In the genomic region with DNA sequence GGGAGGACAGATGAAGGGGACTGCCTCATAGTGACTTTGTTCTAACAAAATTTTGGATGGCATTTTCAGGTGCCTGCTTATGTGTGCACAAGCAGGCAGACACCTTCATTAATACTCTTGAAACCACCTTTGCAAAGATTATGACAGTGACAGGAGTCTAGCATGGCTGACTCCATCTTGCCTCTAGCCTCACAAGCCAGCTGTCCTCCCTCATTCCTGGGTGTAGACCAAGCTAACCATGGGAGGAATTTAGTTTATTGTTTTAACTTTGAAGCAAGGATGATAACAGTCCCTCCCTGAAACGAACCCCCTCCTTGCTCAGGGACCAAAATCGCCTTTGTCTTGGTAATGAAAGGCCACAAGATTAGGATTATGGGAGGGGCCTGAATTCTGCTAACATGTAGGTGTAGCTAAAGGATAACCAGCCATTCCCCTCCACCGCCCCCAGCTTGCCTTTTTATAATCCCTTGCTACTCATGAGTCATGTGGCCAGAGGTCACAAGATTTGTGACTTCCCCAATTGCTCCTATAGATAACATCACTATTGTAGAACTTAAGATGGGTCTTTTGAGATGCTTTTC, we compare ENCODE assay signal across 10 cellular contexts.
A peak's percentile ranks its signal among the peaks of the same experiment; 100 is the strongest.
DNase-seq lines count a peak whose midpoint lies in the region; ATAC-seq and TF ChIP-seq lines count a peak whose summit lies in the region.
"Had no signal": no experiment of that assay in that cellular context is flagged by ENCODE, and none has a peak within 500 bp of the region (broad histone marks: within the 10 kb centered on the region; RNA-seq: fewer than 3 reads in every experiment).

No MANE protein-coding gene starts in this region.

- DNase-seq in activated CD4-positive, alpha-beta T cell treated with anti-CD3 and anti-CD28 coated beads, Interleukin-2, amount 10 ng/mL, durations not matched to agents 24 days and 14 days: no peak
- no peak for DNase-seq in activated CD4-positive, alpha-beta T cell treated with anti-CD3 and anti-CD28 coated beads for 1 hour
- DNase-seq in SJSA1 (ENCODE audit: low read depth in 1 of 2, low spot score in 2 of 2) (peak; percentile 82 to 94), fibroblast of villous mesenchyme (ENCODE audit: low read depth) (peak; percentile 56), glutamatergic neuron (no peak), NCI-H2107 treated with DMSO at 0.1 percent for 48 hours (lab: John Stamatoyannopoulos, UW; ENCODE audit: unreplicated experiment) (no peak), DMS53 (lab: John Stamatoyannopoulos, UW) (no peak)
- DNase-seq in stimulated activated naive CD8-positive, alpha-beta T cell treated with anti-CD3 and anti-CD28 coated beads, Interleukin-15, Interleukin-2, amounts not matched to agents 100 U/mL and 50 U/mL, for 24 hours: peak; percentile 43
- DNase-seq: midbrain had no signal

- H3K9me3 Mint-ChIP-seq in activated CD4-positive, alpha-beta T cell treated with anti-CD3 and anti-CD28 coated beads, Interleukin-2, amount 10 ng/mL, durations not matched to agents 24 days and 14 days: no peaks in the 10 kb centered on the region
- peaks cover 4% of the 10 kb centered on the region for H3K9me3 Mint-ChIP-seq in glutamatergic neuron (ENCODE audit: unreplicated experiment)

- no peaks in the 10 kb centered on the region for H3K27me3 ChIP-seq in SJSA1 (replicated peaks)
- H3K27me3 ChIP-seq: tibial artery had no signal

- H3K9me3 ChIP-seq in SJSA1 (replicated peaks): no peaks in the 10 kb centered on the region
- H3K9me3 ChIP-seq: tibial artery had no signal

- H3K4me1 ChIP-seq in SJSA1 (replicated peaks): peaks cover 50% of the 10 kb centered on the region

- peaks cover 48% of the 10 kb centered on the region for H3K4me1 Mint-ChIP-seq in activated CD4-positive, alpha-beta T cell treated with anti-CD3 and anti-CD28 coated beads, Interleukin-2, amount 10 ng/mL, durations not matched to agents 24 days and 14 days
- H3K4me1 Mint-ChIP-seq in glutamatergic neuron (ENCODE audit: low read depth, unreplicated experiment): peaks cover 14% of the 10 kb centered on the region

- ATAC-seq in stimulated activated naive CD8-positive, alpha-beta T cell treated with anti-CD3 and anti-CD28 coated beads, Interleukin-15, Interleukin-2, amounts not matched to agents 100 U/mL and 50 U/mL, for 24 hours: peak; percentile 58

- no peaks in the 10 kb centered on the region for H3K27me3 Mint-ChIP-seq in activated CD4-positive, alpha-beta T cell treated with anti-CD3 and anti-CD28 coated beads, Interleukin-2, amount 10 ng/mL, durations not matched to agents 24 days and 14 days
- no peaks in the 10 kb centered on the region for H3K27me3 Mint-ChIP-seq in glutamatergic neuron (ENCODE audit: unreplicated experiment)

- H3K27ac Mint-ChIP-seq in activated CD4-positive, alpha-beta T cell treated with anti-CD3 and anti-CD28 coated beads, Interleukin-2, amount 10 ng/mL, durations not matched to agents 24 days and 14 days: peak overlapping the region; percentile 85
- no peak overlapping the region for H3K27ac Mint-ChIP-seq in glutamatergic neuron (ENCODE audit: unreplicated experiment)

- no peak for TF ChIP-seq CTCF in fibroblast of villous mesenchyme (IDR thresholded peaks at IDR 0.05; ENCODE audit: insufficient read depth, low read depth, low read length)
- no peak for TF ChIP-seq CTCF in glutamatergic neuron (IDR thresholded peaks at IDR 0.05; ENCODE audit: partially characterized antibody, unreplicated experiment)

- peak overlapping the region; percentile 99 for H3K27ac ChIP-seq in SJSA1

- peaks cover 3% of the 10 kb centered on the region; the same call in 1 of the 2 replicates for H3K36me3 ChIP-seq in SJSA1
- H3K36me3 ChIP-seq: tibial artery had no signal

- H3K4me3 ChIP-seq in SJSA1 (no peak overlapping the region), fibroblast of villous mesenchyme (ENCODE audit: low read depth, low read length) (no peak overlapping the region)
- H3K4me3 ChIP-seq: tibial artery had no signal

- intact Hi-C loops in activated CD4-positive, alpha-beta T cell treated with anti-CD3 and anti-CD28 coated beads, Interleukin-2, amount 10 ng/mL, durations not matched to agents 24 days and 14 days (cut with micrococcal nuclease): loop anchor here (1.0 to 2.0 kb wide), 2 partner anchors 24 to 74 kb away; no protein-coding TSS in a partner anchor

- peaks cover 15% of the 10 kb centered on the region for H3K36me3 Mint-ChIP-seq in activated CD4-positive, alpha-beta T cell treated with anti-CD3 and anti-CD28 coated beads, Interleukin-2, amount 10 ng/mL, durations not matched to agents 24 days and 14 days (ENCODE audit: low read depth)
- no peaks in the 10 kb centered on the region for H3K36me3 Mint-ChIP-seq in glutamatergic neuron (ENCODE audit: unreplicated experiment)

- H3K4me3 Mint-ChIP-seq in activated CD4-positive, alpha-beta T cell treated with anti-CD3 and anti-CD28 coated beads, Interleukin-2, amount 10 ng/mL, durations not matched to agents 24 days and 14 days: peak overlapping the region; percentile 7
- H3K4me3 Mint-ChIP-seq in glutamatergic neuron (ENCODE audit: unreplicated experiment): no peak overlapping the region

Comparison
In these comparisons a context has a peak if more than half of its experiments do, and no peak if none do; other contexts are left out.
1. DNase-seq: peak in SJSA1 (2 of 2), fibroblast of villous mesenchyme (single experiment) and stimulated activated naive CD8-positive, alpha-beta T cell treated with anti-CD3 and anti-CD28 coated beads, Interleukin-15, Interleukin-2, amounts not matched to agents 100 U/mL and 50 U/mL, for 24 hours (single experiment); none in activated CD4-positive, alpha-beta T cell treated with anti-CD3 and anti-CD28 coated beads, Interleukin-2, amount 10 ng/mL, durations not matched to agents 24 days and 14 days (single experiment), activated CD4-positive, alpha-beta T cell treated with anti-CD3 and anti-CD28 coated beads for 1 hour (single experiment), glutamatergic neuron (single experiment), NCI-H2107 treated with DMSO at 0.1 percent for 48 hours (single experiment) and DMS53 (single experiment).